Comparison of ENCODE assay signal across 27 cellular contexts in the genomic region with DNA sequence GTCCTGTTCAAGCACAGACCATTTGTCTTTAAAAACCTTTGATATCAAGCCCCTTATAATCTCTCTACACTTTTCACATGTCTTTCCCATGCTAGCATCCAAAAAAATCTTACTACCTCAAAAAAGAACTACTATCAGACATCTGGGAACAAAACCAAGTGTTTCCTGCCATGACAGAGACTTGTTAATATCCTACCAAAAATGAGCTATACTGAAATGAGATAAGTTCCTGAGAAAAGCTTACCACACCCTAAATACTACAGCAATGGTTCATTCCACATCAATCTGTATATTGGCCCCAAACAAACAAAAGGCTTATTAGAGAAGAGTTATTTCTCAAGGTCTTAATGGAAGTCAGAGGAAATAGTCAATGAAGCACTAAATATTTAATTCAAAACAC.
DNase-seq lines count a peak whose midpoint lies in the region; TF ChIP-seq lines count a peak whose summit lies in the region.
"Had no signal": no experiment of that assay in that cellular context is flagged by ENCODE, and none has a peak within 500 bp of the region (broad histone marks: within the 10 kb centered on the region; RNA-seq: fewer than 3 reads in every experiment).

No MANE protein-coding gene starts in this region.

- peak overlapping the region; percentile 3 for H3K4me2 ChIP-seq in GM23248 (ENCODE audit: unreplicated experiment)
- H3K4me2 ChIP-seq: KMS-11 had no signal

- peaks cover 4% of the 10 kb centered on the region for H3K9me3 Mint-ChIP-seq in nephron
- no peaks in the 10 kb centered on the region for H3K9me3 Mint-ChIP-seq in activated naive CD4-positive, alpha-beta T cell treated with anti-CD3 and anti-CD28 coated beads for 36 hours
- H3K9me3 Mint-ChIP-seq: CD8-positive, alpha-beta T cell; HFFc6 had no signal

- CTCF ChIA-PET in activated naive CD4-positive, alpha-beta T cell treated with anti-CD3 and anti-CD28 coated beads for 36 hours (lab: Charles Lee): no interaction called here

- H3F3A ChIP-seq in GM23248 (ENCODE audit: insufficient read depth): peaks cover 27% of the 10 kb centered on the region

- no peak overlapping the region for H3K4me3 ChIP-seq in GM23248
- H3K4me3 ChIP-seq in choroid plexus epithelial cell (ENCODE audit: low read depth, low read length): no peak overlapping the region
- H3K4me3 ChIP-seq: SJSA1 had no signal

- peaks cover 32% of the 10 kb centered on the region for H3K4me1 Mint-ChIP-seq in nephron
- H3K4me1 Mint-ChIP-seq in activated naive CD4-positive, alpha-beta T cell treated with anti-CD3 and anti-CD28 coated beads for 36 hours (ENCODE audit: low read depth): peaks cover 18% of the 10 kb centered on the region
- H3K4me1 Mint-ChIP-seq: B cell had no signal

- intact Hi-C loops in activated naive CD4-positive, alpha-beta T cell treated with anti-CD3 and anti-CD28 coated beads for 36 hours (cut with micrococcal nuclease): no loop called here

- peaks cover 5% of the 10 kb centered on the region for H3K36me3 Mint-ChIP-seq in nephron (ENCODE audit: low read depth)
- peaks cover 14% of the 10 kb centered on the region for H3K36me3 Mint-ChIP-seq in activated naive CD4-positive, alpha-beta T cell treated with anti-CD3 and anti-CD28 coated beads for 36 hours (ENCODE audit: low read depth)

- DNase-seq in AG08395 (ENCODE audit: low spot score): peak; percentile 4
- DNase-seq in GM23248: peak; percentile 45
- DNase-seq in choroid plexus epithelial cell (ENCODE audit: low read depth): peak; percentile 11
- DNase-seq in activated naive CD4-positive, alpha-beta T cell treated with anti-CD3 and anti-CD28 coated beads for 36 hours: no peak
- no peak for DNase-seq in T-helper 1 cell
- no peak for DNase-seq in NCI-H2171 (lab: John Stamatoyannopoulos, UW)
- DNase-seq: Caco-2; CD8-positive, alpha-beta T cell; DMS 273 treated with DMSO at 0.1 percent for 48 hours; DMS79; EL; GDM1; H7; HFFc6; MM.1S; NCI-H2029; NCI-H446 treated with DMSO at 0.1 percent for 48 hours; NCI-H526; NCI-H82; NK-92 treated with Interleukin-12 subunit alpha and Interleukin-12 subunit beta, amount 100 ng/mL, for 24 hours; PC-3; Right ventricle myocardium superior had no signal

- H2AFZ ChIP-seq in GM23248: no peak overlapping the region

- no peaks in the 10 kb centered on the region for H3K79me2 ChIP-seq in GM23248 (ENCODE audit: insufficient read depth)

- H3K27me3 Mint-ChIP-seq in nephron (ENCODE audit: low read depth): no peaks in the 10 kb centered on the region
- H3K27me3 Mint-ChIP-seq in activated naive CD4-positive, alpha-beta T cell treated with anti-CD3 and anti-CD28 coated beads for 36 hours (ENCODE audit: low read depth): no peaks in the 10 kb centered on the region
- H3K27me3 Mint-ChIP-seq: B cell had no signal

- H3K4me3 Mint-ChIP-seq in nephron: no peak overlapping the region
- no peak overlapping the region for H3K4me3 Mint-ChIP-seq in activated naive CD4-positive, alpha-beta T cell treated with anti-CD3 and anti-CD28 coated beads for 36 hours
- H3K4me3 Mint-ChIP-seq: B cell; CD8-positive, alpha-beta T cell; HFFc6 had no signal

- no peaks in the 10 kb centered on the region for H3K36me3 ChIP-seq in GM23248 (ENCODE audit: low read depth)
- H3K36me3 ChIP-seq: SJSA1 had no signal

- in situ Hi-C loops in GM23248 (cut with MboI): no loop called here

- no peaks in the 10 kb centered on the region for H3K27me3 ChIP-seq in GM23248 (replicated peaks; ENCODE audit: insufficient read depth)
- H3K27me3 ChIP-seq: SJSA1 had no signal

- no peak overlapping the region for H3K27ac ChIP-seq in GM23248
- H3K27ac ChIP-seq: C4-2B, KMS-11, SJSA1 had no signal

- H4K20me1 ChIP-seq in GM23248 (ENCODE audit: insufficient read depth): no peaks in the 10 kb centered on the region

- H3K9ac ChIP-seq in GM23248: no peak overlapping the region
- H3K9ac ChIP-seq: KMS-11 had no signal

- no peaks in the 10 kb centered on the region for H3K9me3 ChIP-seq in GM23248 (ENCODE audit: low read depth)
- H3K9me3 ChIP-seq: Caco-2, SJSA1 had no signal

- no peak for TF ChIP-seq CTCF in choroid plexus epithelial cell (conservative IDR thresholded peaks at IDR 0.05; ENCODE audit: low read depth, low read length)
- TF ChIP-seq CTCF in nephron (IDR thresholded peaks at IDR 0.05; ENCODE audit: unreplicated experiment in 3 of 3): no peak

- H3K4me1 ChIP-seq in GM23248 (ENCODE audit: insufficient read depth): peaks cover 24% of the 10 kb centered on the region
- H3K4me1 ChIP-seq: Caco-2, SJSA1 had no signal

- peak overlapping the region in 2 of 3 experiments; percentile 7 to 17 for H3K27ac Mint-ChIP-seq in nephron
- no peak overlapping the region for H3K27ac Mint-ChIP-seq in activated naive CD4-positive, alpha-beta T cell treated with anti-CD3 and anti-CD28 coated beads for 36 hours
- H3K27ac Mint-ChIP-seq: B cell; CD8-positive, alpha-beta T cell; HFFc6 had no signal

- 0 out of 2 replicates have a peak, but pooled peaks cover 4% of the 10 kb centered on the region for H3K9me2 ChIP-seq in GM23248 (ENCODE audit: insufficient read depth)

Comparison
In these comparisons a context has a peak if more than half of its experiments do, and no peak if none do; other contexts are left out.
1. DNase-seq: peak in AG08395 (single experiment), GM23248 (single experiment) and choroid plexus epithelial cell (single experiment); none in activated naive CD4-positive, alpha-beta T cell treated with anti-CD3 and anti-CD28 coated beads for 36 hours (single experiment), T-helper 1 cell (0 of 5) and NCI-H2171 (single experiment).